15 cellular contexts compared by ENCODE assay signal in genomic region chr1:10704383-10704882, GRCh38.
A peak's percentile ranks its signal among the peaks of the same experiment; 100 is the strongest.
DNase-seq lines count a peak whose midpoint lies in the region; TF ChIP-seq lines count a peak whose summit lies in the region.
"Had no signal": no experiment of that assay in that cellular context is flagged by ENCODE, and none has a peak within 500 bp of the region (broad histone marks: within the 10 kb centered on the region; RNA-seq: fewer than 3 reads in every experiment).

No MANE protein-coding gene starts in this region.

- H3K27me3 Mint-ChIP-seq in progenitor cell of endocrine pancreas = peaks cover 49% of the 10 kb centered on the region
- H3K27me3 Mint-ChIP-seq in CD14-positive monocyte (ENCODE audit: low read depth in 3 of 3) = peaks cover 5 to 18% (median 6%) of the 10 kb centered on the region in 3 donors

- H3K27me3 ChIP-seq in H7 (ENCODE audit: control insufficient read depth, insufficient read depth, low read length) (peaks cover 12% of the 10 kb centered on the region), NT2/D1 (ENCODE audit: insufficient read depth, insufficient read length) (no peaks in the 10 kb centered on the region), iPS-15b (ENCODE audit: control insufficient read depth, insufficient read depth, low read length) (no peaks in the 10 kb centered on the region)

- H3K9ac ChIP-seq in NT2/D1 (ENCODE audit: insufficient read length, low read depth) (peak overlapping the region; percentile 80), iPS-15b (ENCODE audit: low read depth, low read length) (peak overlapping the region; percentile 19)

- H3K36me3 Mint-ChIP-seq in progenitor cell of endocrine pancreas (ENCODE audit: insufficient read depth) (no peaks in the 10 kb centered on the region), CD14-positive monocyte (no peaks in the 10 kb centered on the region)
- H3K36me3 Mint-ChIP-seq: stimulated activated effector memory CD8-positive, alpha-beta T cell treated with anti-CD3 and anti-CD28 coated beads, Interleukin-12 subunit alpha, Interleukin-12 subunit beta, amount 100 ng/mL, for 72 hours had no signal

- H3K36me3 ChIP-seq in H7 (replicated peaks; ENCODE audit: control insufficient read depth, insufficient read depth, low read length) (no peaks in the 10 kb centered on the region), NT2/D1 (ENCODE audit: insufficient read depth, insufficient read length, low read length) (no peaks in the 10 kb centered on the region), iPS-15b (ENCODE audit: control insufficient read depth, insufficient read depth, low read length) (no peaks in the 10 kb centered on the region)

- H3K4me3 ChIP-seq in H7 (ENCODE audit: insufficient read depth, low read depth, low read length) (peak overlapping the region; percentile 33), NT2/D1 (ENCODE audit: insufficient read length, low read depth) (no peak overlapping the region), iPS-15b (ENCODE audit: low read depth, low read length) (peak overlapping the region; percentile 22)
- H3K4me3 ChIP-seq: PC-9 had no signal

- H3K4me1 Mint-ChIP-seq in progenitor cell of endocrine pancreas (ENCODE audit: low read depth) = peaks cover 28% of the 10 kb centered on the region
- H3K4me1 Mint-ChIP-seq in CD14-positive monocyte = no peaks in the 10 kb centered on the region
- H3K4me1 Mint-ChIP-seq: stimulated activated effector memory CD8-positive, alpha-beta T cell treated with anti-CD3 and anti-CD28 coated beads, Interleukin-12 subunit alpha, Interleukin-12 subunit beta, amount 100 ng/mL, for 72 hours had no signal

- no peaks in the 10 kb centered on the region for H3K9me3 ChIP-seq in NT2/D1 (ENCODE audit: insufficient read depth, low read length)
- H3K9me3 ChIP-seq in iPS-15b (ENCODE audit: control insufficient read depth, insufficient read depth, low read length) = no peaks in the 10 kb centered on the region

- H3K27ac Mint-ChIP-seq in progenitor cell of endocrine pancreas (peak overlapping the region; percentile 92), CD14-positive monocyte (no peak overlapping the region)

- no peak for TF ChIP-seq CTCF in progenitor cell of endocrine pancreas (IDR thresholded peaks at IDR 0.05; ENCODE audit: unreplicated experiment)
- TF ChIP-seq CTCF in CD14-positive monocyte (IDR thresholded peaks at IDR 0.05) = no peak

- no peak overlapping the region for H3K4me3 Mint-ChIP-seq in progenitor cell of endocrine pancreas (ENCODE audit: low read depth)
- no peak overlapping the region for H3K4me3 Mint-ChIP-seq in CD14-positive monocyte
- H3K4me3 Mint-ChIP-seq: stimulated activated effector memory CD8-positive, alpha-beta T cell treated with anti-CD3 and anti-CD28 coated beads, Interleukin-12 subunit alpha, Interleukin-12 subunit beta, amount 100 ng/mL, for 72 hours had no signal

- H3K4me1 ChIP-seq in NT2/D1 (ENCODE audit: insufficient read depth, insufficient read length) (peaks cover 25% of the 10 kb centered on the region), iPS-15b (ENCODE audit: control insufficient read depth, insufficient read depth, low read length) (peaks cover 4% of the 10 kb centered on the region)

- peak; percentile 94 for DNase-seq in H7
- no peak for DNase-seq in NT2/D1 (ENCODE audit: low read depth, low spot score)
- DNase-seq in progenitor cell of endocrine pancreas (ENCODE audit: low spot score, unreplicated experiment) = peak; percentile 68
- DNase-seq in activated gamma-delta T cell treated with Interleukin-2 at 50 U/mL for 16 hours = no peak
- DNase-seq in DMS53 treated with DMSO at 0.1 percent for 48 hours (lab: John Stamatoyannopoulos, UW; ENCODE audit: unreplicated experiment) = no peak
- DNase-seq in UCSD-AML1 (lab: John Stamatoyannopoulos, UW; ENCODE audit: unreplicated experiment) = no peak
- DNase-seq in CD14-positive monocyte (ENCODE audit: low spot score) = no peak
- DNase-seq: activated CD8-positive, alpha-beta memory T cell treated with anti-CD3 and anti-CD28 coated beads for 24 hours; DMS53; GOT3; NCI-H1105 treated with DMSO at 0.1 percent for 48 hours; NCI-H446; PC-9 had no signal

- intact Hi-C loops in CD14-positive monocyte (cut with micrococcal nuclease) = no loop called here

- H3K9me3 Mint-ChIP-seq in progenitor cell of endocrine pancreas (ENCODE audit: low read depth) = no peaks in the 10 kb centered on the region
- H3K9me3 Mint-ChIP-seq in CD14-positive monocyte = peaks cover 0 to 2% (median 0%) of the 10 kb centered on the region in 7 donors
- H3K9me3 Mint-ChIP-seq: stimulated activated effector memory CD8-positive, alpha-beta T cell treated with anti-CD3 and anti-CD28 coated beads, Interleukin-12 subunit alpha, Interleukin-12 subunit beta, amount 100 ng/mL, for 72 hours had no signal

Comparison
In these comparisons a context has a peak if more than half of its experiments do, and no peak if none do; other contexts are left out.
1. DNase-seq: peak in H7 (single experiment) and progenitor cell of endocrine pancreas (single experiment); none in NT2/D1 (single experiment), activated gamma-delta T cell treated with Interleukin-2 at 50 U/mL for 16 hours (single experiment), DMS53 treated with DMSO at 0.1 percent for 48 hours (single experiment), UCSD-AML1 (single experiment) and CD14-positive monocyte (single experiment).